1 cellular context compared by ENCODE assay signal in the genomic region with DNA sequence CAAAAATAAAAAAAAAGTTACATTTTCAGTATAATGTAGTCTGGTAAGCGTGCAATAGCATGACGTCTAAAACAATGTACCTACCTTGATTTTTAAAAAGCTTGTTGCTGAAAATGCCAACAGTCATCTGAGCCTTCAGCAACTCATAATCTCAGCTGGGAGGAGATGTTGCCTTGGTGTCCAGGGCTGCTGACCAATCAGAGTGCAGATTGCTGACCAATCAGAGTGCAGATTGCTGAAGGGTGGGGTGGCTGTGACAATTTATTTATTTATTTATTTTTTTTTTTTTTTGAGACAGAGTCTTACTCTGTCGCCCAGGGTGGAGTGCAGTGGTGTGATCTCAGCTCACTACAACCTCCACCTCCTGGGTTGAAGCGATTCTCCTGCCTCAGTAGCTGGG.
TF ChIP-seq lines count a peak whose summit lies in the region.

No MANE protein-coding gene starts in this region.

TF ChIP-seq in K562, 482 proteins besides CTCF, POLR2A, EP300 and RAD21:
- TF ChIP-seq NFYB (IDR thresholded peaks at IDR 0.05; ENCODE audit: extremely low read depth, insufficient read length) (peak; percentile 54), RFX1 (IDR thresholded peaks at IDR 0.05) (peak; percentile 70), ZNF384 (IDR thresholded peaks at IDR 0.05; ENCODE audit: low read depth, low read length) (peak; percentile 83), FOS (IDR thresholded peaks at IDR 0.05; ENCODE audit: extremely low read depth, insufficient read length) (peak; percentile 67), ZC3H4 (CRISPR knock-in tag; IDR thresholded peaks at IDR 0.05; ENCODE audit: borderline replicate concordance) (no peak), HSF4 (CRISPR knock-in tag; IDR thresholded peaks at IDR 0.05; ENCODE audit: borderline replicate concordance) (no peak), EZH2 (IDR thresholded peaks at IDR 0.05; ENCODE audit: borderline replicate concordance, low read depth, low read length) (no peak), MBD2 (IDR thresholded peaks at IDR 0.05; ENCODE audit: borderline replicate concordance, low read depth) (peak; percentile 47; the same call in 1 of the 2 replicates), ASH1L (IDR thresholded peaks at IDR 0.05; ENCODE audit: borderline replicate concordance, low read depth, partially characterized antibody) (peak; percentile 75), RBM25 (IDR thresholded peaks at IDR 0.05; ENCODE audit: low read depth, low read length, severe bottlenecking) (peak; percentile 91)
- TF ChIP-seq, protein P1, sequence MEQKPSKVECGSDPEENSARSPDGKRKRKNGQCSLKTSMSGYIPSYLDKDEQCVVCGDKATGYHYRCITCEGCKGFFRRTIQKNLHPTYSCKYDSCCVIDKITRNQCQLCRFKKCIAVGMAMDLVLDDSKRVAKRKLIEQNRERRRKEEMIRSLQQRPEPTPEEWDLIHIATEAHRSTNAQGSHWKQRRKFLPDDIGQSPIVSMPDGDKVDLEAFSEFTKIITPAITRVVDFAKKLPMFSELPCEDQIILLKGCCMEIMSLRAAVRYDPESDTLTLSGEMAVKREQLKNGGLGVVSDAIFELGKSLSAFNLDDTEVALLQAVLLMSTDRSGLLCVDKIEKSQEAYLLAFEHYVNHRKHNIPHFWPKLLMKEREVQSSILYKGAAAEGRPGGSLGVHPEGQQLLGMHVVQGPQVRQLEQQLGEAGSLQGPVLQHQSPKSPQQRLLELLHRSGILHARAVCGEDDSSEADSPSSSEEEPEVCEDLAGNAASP (IDR thresholded peaks at IDR 0.05): no peak
- TF ChIP-seq, protein P2, sequence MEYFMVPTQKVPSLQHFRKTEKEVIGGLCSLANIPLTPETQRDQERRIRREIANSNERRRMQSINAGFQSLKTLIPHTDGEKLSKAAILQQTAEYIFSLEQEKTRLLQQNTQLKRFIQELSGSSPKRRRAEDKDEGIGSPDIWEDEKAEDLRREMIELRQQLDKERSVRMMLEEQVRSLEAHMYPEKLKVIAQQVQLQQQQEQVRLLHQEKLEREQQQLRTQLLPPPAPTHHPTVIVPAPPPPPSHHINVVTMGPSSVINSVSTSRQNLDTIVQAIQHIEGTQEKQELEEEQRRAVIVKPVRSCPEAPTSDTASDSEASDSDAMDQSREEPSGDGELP (CRISPR knock-in tag; IDR thresholded peaks at IDR 0.05; ENCODE audit: borderline replicate concordance): 0 out of 2 replicates have a peak, but pooled peaks have one; percentile 19
- TF ChIP-seq, protein P3, sequence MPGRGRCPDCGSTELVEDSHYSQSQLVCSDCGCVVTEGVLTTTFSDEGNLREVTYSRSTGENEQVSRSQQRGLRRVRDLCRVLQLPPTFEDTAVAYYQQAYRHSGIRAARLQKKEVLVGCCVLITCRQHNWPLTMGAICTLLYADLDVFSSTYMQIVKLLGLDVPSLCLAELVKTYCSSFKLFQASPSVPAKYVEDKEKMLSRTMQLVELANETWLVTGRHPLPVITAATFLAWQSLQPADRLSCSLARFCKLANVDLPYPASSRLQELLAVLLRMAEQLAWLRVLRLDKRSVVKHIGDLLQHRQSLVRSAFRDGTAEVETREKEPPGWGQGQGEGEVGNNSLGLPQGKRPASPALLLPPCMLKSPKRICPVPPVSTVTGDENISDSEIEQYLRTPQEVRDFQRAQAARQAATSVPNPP (IDR thresholded peaks at IDR 0.05; ENCODE audit: borderline replicate concordance, insufficient read depth, insufficient read length): no peak
